In genomic region chr20:61260905-61261304, GRCh38 we compare ENCODE assay signal across 1 cellular context.
TF ChIP-seq lines count a peak whose summit lies in the region.

No MANE protein-coding gene starts in this region.

TF ChIP-seq in K562, 482 proteins besides CTCF, POLR2A, EP300 and RAD21 (continued from another document):
- TF ChIP-seq CTBP1 (IDR thresholded peaks at IDR 0.05; ENCODE audit: borderline replicate concordance) (no peak), NR2F6 (CRISPR knock-in tag; IDR thresholded peaks at IDR 0.05) (no peak), ZC3H11A (IDR thresholded peaks at IDR 0.05; ENCODE audit: low read depth, low read length) (no peak), SMAD4 (CRISPR knock-in tag; conservative IDR thresholded peaks at IDR 0.05) (no peak), E2F4 (CRISPR knock-in tag; IDR thresholded peaks at IDR 0.05; ENCODE audit: low read depth) (no peak), U2AF1 (optimal IDR thresholded peaks at IDR 0.05; ENCODE audit: low read depth, low read length) (no peak), CTCFL (IDR thresholded peaks at IDR 0.05; ENCODE audit: borderline replicate concordance, insufficient read depth, low read depth, low read length, poor library complexity, severe bottlenecking) (no peak), ZBTB12 (CRISPR knock-in tag; IDR thresholded peaks at IDR 0.05) (no peak), MLX (CRISPR knock-in tag; conservative IDR thresholded peaks at IDR 0.05) (no peak), CREBBP (IDR thresholded peaks at IDR 0.05; ENCODE audit: low read depth, low read length) (no peak)
